Comparison of ENCODE assay signal across 8 cellular contexts in the genomic region with DNA sequence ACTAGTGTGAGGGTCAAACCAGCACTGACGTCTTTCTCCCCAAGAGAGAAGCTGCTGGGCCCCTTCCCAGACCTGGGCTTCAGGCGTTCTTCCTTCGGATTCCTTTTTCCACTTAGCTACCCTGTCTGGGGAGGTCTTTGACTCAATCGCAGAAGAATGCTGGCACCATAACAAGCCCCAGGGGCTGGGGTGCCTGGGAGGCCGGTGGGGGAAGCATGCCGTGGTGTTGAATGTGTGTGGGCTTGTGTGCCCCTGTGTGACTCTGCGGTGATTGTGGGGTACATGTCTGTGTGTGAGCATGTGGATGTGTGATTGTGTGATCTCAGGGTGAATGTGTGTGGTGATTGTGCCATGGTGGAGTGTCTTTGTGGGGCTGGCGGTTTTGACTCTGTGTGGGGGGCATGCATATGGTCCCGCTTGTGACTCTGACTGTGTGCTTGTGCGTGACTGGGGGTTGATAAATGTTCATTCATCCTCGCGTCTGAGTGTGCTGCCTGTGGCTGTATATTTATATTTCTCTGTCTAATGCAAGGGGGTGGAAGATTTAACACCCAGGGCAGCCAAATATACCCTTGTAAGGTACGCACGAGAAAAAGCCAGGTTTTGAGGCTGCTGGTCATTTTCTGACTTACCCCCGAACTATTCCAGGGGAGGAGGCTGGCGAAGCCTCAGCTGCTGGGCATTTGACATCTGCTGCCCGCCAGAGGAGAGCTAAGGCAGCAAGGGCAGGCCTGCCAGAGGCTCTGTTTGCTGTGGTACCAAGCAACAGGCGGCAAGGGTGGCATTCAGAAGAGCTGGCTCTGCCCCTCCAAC. TPM values are rescaled to one million over a fixed set of nuclear protein-coding genes. Genes with fewer than 3 reads are reported as not detected.
DNase-seq lines count a peak whose midpoint lies in the region; ATAC-seq and TF ChIP-seq lines count a peak whose summit lies in the region.

No MANE protein-coding gene starts in this region.

- TF ChIP-seq POLR2A in Peyer's patch (IDR thresholded peaks at IDR 0.05) (no peak), esophagus squamous epithelium (IDR thresholded peaks at IDR 0.05) (no peak)

- no peak overlapping the region for H3K27ac ChIP-seq in CD4-positive, alpha-beta memory T cell (ENCODE audit: low read depth, low read length)
- H3K27ac ChIP-seq in Peyer's patch, result peak overlapping the region; percentile 17 to 86 (median 75)
- peak overlapping the region; percentile 80 to 95 (median 89) for H3K27ac ChIP-seq in esophagus squamous epithelium
- H3K27ac ChIP-seq in OCI-LY7 (ENCODE audit: low read depth, low read length, poor library complexity, severe bottlenecking), result no peak overlapping the region

- peaks cover 10% of the 10 kb centered on the region for H3K4me1 ChIP-seq in CD4-positive, alpha-beta memory T cell (ENCODE audit: insufficient read depth, low read length)
- peaks cover 0 to 18% (median 9%) of the 10 kb centered on the region in 4 donors for H3K4me1 ChIP-seq in Peyer's patch
- H3K4me1 ChIP-seq in esophagus squamous epithelium, result peaks cover 22 to 44% (median 28%) of the 10 kb centered on the region in 3 donors
- H3K4me1 ChIP-seq in OCI-LY7 (ENCODE audit: insufficient read depth, low read length, poor library complexity, severe bottlenecking), result no peaks in the 10 kb centered on the region

- intact Hi-C loops in CD4-positive, alpha-beta memory T cell (cut with micrococcal nuclease), result no loop called here
- intact Hi-C loops in esophagus squamous epithelium (cut with DNase I), result no loop called here
- intact Hi-C loops in OCI-LY7 (cut with micrococcal nuclease; ENCODE audit: unreplicated experiment), result no loop called here

- no peak overlapping the region for H3K4me3 ChIP-seq in CD4-positive, alpha-beta memory T cell (ENCODE audit: low read length in 2 of 2)
- H3K4me3 ChIP-seq in Peyer's patch (peak overlapping the region in 3 of 4 donors; percentile 48 to 67 (median 62)), esophagus squamous epithelium (peak overlapping the region; percentile 39 to 87 (median 64)), OCI-LY7 (ENCODE audit: low read depth, low read length, poor library complexity, severe bottlenecking) (no peak overlapping the region)

- H3K36me3 ChIP-seq in CD4-positive, alpha-beta memory T cell (ENCODE audit: insufficient read depth, low read length), result no peaks in the 10 kb centered on the region
- H3K36me3 ChIP-seq in Peyer's patch (no peaks in the 10 kb centered on the region), esophagus squamous epithelium (no peaks in the 10 kb centered on the region), OCI-LY7 (ENCODE audit: insufficient read depth, low read length) (no peaks in the 10 kb centered on the region)

- no peaks in the 10 kb centered on the region for H3K9me3 ChIP-seq in CD4-positive, alpha-beta memory T cell (ENCODE audit: control insufficient read depth in 1 of 2, low read length in 2 of 2)
- H3K9me3 ChIP-seq in Peyer's patch, result no peaks in the 10 kb centered on the region
- no peaks in the 10 kb centered on the region for H3K9me3 ChIP-seq in esophagus squamous epithelium
- H3K9me3 ChIP-seq in OCI-LY7 (ENCODE audit: low read length), result no peaks in the 10 kb centered on the region

- H3K79me2 ChIP-seq in OCI-LY7 (ENCODE audit: insufficient read depth, low read depth, low read length), result no peaks in the 10 kb centered on the region

- H3K27ac Mint-ChIP-seq in CD4-positive, alpha-beta memory T cell, result peak overlapping the region in 2 of 7 donors; percentile 4 to 68
- H3K27ac Mint-ChIP-seq in neural crest cell (ENCODE audit: unreplicated experiment), result no peak overlapping the region

- H3K9me3 Mint-ChIP-seq in CD4-positive, alpha-beta memory T cell, result no peaks in the 10 kb centered on the region
- no peaks in the 10 kb centered on the region for H3K9me3 Mint-ChIP-seq in neural crest cell

- no peaks in the 10 kb centered on the region for H3K36me3 Mint-ChIP-seq in CD4-positive, alpha-beta memory T cell
- no peaks in the 10 kb centered on the region for H3K36me3 Mint-ChIP-seq in neural crest cell (ENCODE audit: low read depth)

- no peak for DNase-seq in CD4-positive, alpha-beta memory T cell
- DNase-seq in Peyer's patch (no peak), esophagus squamous epithelium (lab: John Stamatoyannopoulos, UW) (no peak), neural crest cell (ENCODE audit: low read depth, low spot score) (no peak), activated gamma-delta T cell (lab: John Stamatoyannopoulos, UW) (no peak), OCI-LY7 (ENCODE audit: low spot score) (no peak)

- no peaks in the 10 kb centered on the region for H3K9me2 ChIP-seq in OCI-LY7 (ENCODE audit: insufficient read depth, low read length)

- peaks cover 16% of the 10 kb centered on the region for H3K27me3 ChIP-seq in CD4-positive, alpha-beta memory T cell (ENCODE audit: insufficient read depth, low read length)
- H3K27me3 ChIP-seq in Peyer's patch, result no peaks in the 10 kb centered on the region
- peaks cover 0 to 4% (median 0%) of the 10 kb centered on the region in 4 donors for H3K27me3 ChIP-seq in esophagus squamous epithelium

- H3K4me2 ChIP-seq in OCI-LY7 (ENCODE audit: low read length), result no peak overlapping the region

- H3K4me3 Mint-ChIP-seq in CD4-positive, alpha-beta memory T cell, result peak overlapping the region in 6 of 8 donors; percentile 22 to 75 (median 48)
- H3K4me3 Mint-ChIP-seq in neural crest cell, result peak overlapping the region; percentile 42

- H3K27me3 Mint-ChIP-seq in CD4-positive, alpha-beta memory T cell, result peaks cover 22 to 34% of the 10 kb centered on the region in 2 donors
- H3K27me3 Mint-ChIP-seq in neural crest cell (ENCODE audit: low read depth), result peaks cover 38% of the 10 kb centered on the region

- no peak overlapping the region for H2AFZ ChIP-seq in OCI-LY7 (ENCODE audit: low read length)

- no peak for ATAC-seq in HG03159 (IDR thresholded peaks at IDR 0.05; ENCODE audit: unreplicated experiment)
- no peak for ATAC-seq in HG03196 (IDR thresholded peaks at IDR 0.05; ENCODE audit: unreplicated experiment)

- no TSS peak for BruUV-seq in OCI-LY7 (replicated peaks; lab: Mats Ljungman, UMichigan)

- 30% methylated on average over 11 to 13 of the region's 18 CpGs for WGBS in esophagus squamous epithelium, 2 donors

- no peaks in the 10 kb centered on the region for H4K20me1 ChIP-seq in OCI-LY7 (ENCODE audit: insufficient read depth, low read length)

- POLR2A ChIA-PET in CD4-positive, alpha-beta memory T cell (lab: Charles Lee; ENCODE audit: partially characterized antibody), result no interaction called here
- POLR2A ChIA-PET in OCI-LY7 (lab: Charles Lee), result no interaction called here

- H3K4me1 Mint-ChIP-seq in CD4-positive, alpha-beta memory T cell, result peaks cover 8 to 14% (median 12%) of the 10 kb centered on the region in 4 donors
- H3K4me1 Mint-ChIP-seq in neural crest cell, result peaks cover 13% of the 10 kb centered on the region

- CTCF ChIA-PET in CD4-positive, alpha-beta memory T cell (lab: Charles Lee; ENCODE audit: partially characterized antibody), result no interaction called here
- CTCF ChIA-PET in OCI-LY7 (lab: Charles Lee; ENCODE audit: unreplicated experiment), result no interaction called here

- TF ChIP-seq CTCF in Peyer's patch (IDR thresholded peaks at IDR 0.05) (no peak), esophagus squamous epithelium (IDR thresholded peaks at IDR 0.05) (no peak), neural crest cell (conservative IDR thresholded peaks at IDR 0.05) (no peak), OCI-LY7 (conservative IDR thresholded peaks at IDR 0.05; ENCODE audit: low read length) (no peak)

RNA-seq across cellular contexts. Expression of a gene that starts 1.1 kb away (rescaled TPM):
- not detected for total RNA-seq in CD4-positive, alpha-beta memory T cell
- not detected for polyA plus RNA-seq in CD4-positive, alpha-beta memory T cell
- total RNA-seq in Peyer's patch (10 to 100 TPM in 1 of 4 donors, 1 to 10 TPM in 3; 8.3 to 19.8 (median 9.2) TPM), esophagus squamous epithelium (10 to 100 TPM in 2 of 4 donors, 1 to 10 TPM in 2; 2.9 to 31.7 (median 9.1) TPM), neural crest cell (0.12 TPM in 1 of 2 replicates, not detected in the other), OCI-LY7 (2022) (not detected in 2 replicates)
- 0.09 TPM in 1 of 2 replicates, not detected in the other for total RNA-seq in OCI-LY7 (2014; rRNA removed; shearing (Covaris generic))

RNA-seq across cellular contexts. Expression of a gene that starts 52.7 kb away (rescaled TPM):
- 100 to 1,000 TPM; 185 to 186 TPM for total RNA-seq in CD4-positive, alpha-beta memory T cell
- polyA plus RNA-seq in CD4-positive, alpha-beta memory T cell, result 100 to 1,000 TPM; 246 to 374 TPM
- total RNA-seq in Peyer's patch (100 to 1,000 TPM in 3 of 4 donors, 10 to 100 TPM in 1; 72.1 to 172 (median 109) TPM), esophagus squamous epithelium (100 to 1,000 TPM in 1 of 4 donors, 10 to 100 TPM in 3; 59.6 to 102 (median 85.1) TPM), neural crest cell (492 and 494 TPM in 2 replicates), OCI-LY7 (2022) (597 and 621 TPM in 2 replicates)
- total RNA-seq in OCI-LY7 (2014; rRNA removed; shearing (Covaris generic)), result 353 and 393 TPM in 2 replicates

RNA-seq across cellular contexts. Expression of a gene that starts 53.3 kb away (rescaled TPM):
- total RNA-seq in CD4-positive, alpha-beta memory T cell, result 10 to 100 TPM; 54.0 to 56.4 TPM
- 10 to 100 TPM; 69.9 to 94.4 TPM for polyA plus RNA-seq in CD4-positive, alpha-beta memory T cell
- total RNA-seq in Peyer's patch, result 10 to 100 TPM; 34.7 to 56.2 (median 44.1) TPM
- 10 to 100 TPM; 12.3 to 26.9 (median 21.1) TPM for total RNA-seq in esophagus squamous epithelium
- 49.1 and 53.1 TPM in 2 replicates for total RNA-seq in neural crest cell
- 57.5 and 61.1 TPM in 2 replicates for total RNA-seq in OCI-LY7 (2014; rRNA removed; shearing (Covaris generic))
- 110 and 119 TPM in 2 replicates for total RNA-seq in OCI-LY7 (2022)

Comparison
In these comparisons a context has a peak if more than half of its experiments do, and no peak if none do; other contexts are left out.
1. H3K27ac ChIP-seq: peak in Peyer's patch (4 of 4) and esophagus squamous epithelium (4 of 4); none in CD4-positive, alpha-beta memory T cell (single experiment) and OCI-LY7 (single experiment).
2. H3K4me3 ChIP-seq: peak in Peyer's patch (3 of 4) and esophagus squamous epithelium (4 of 4); none in CD4-positive, alpha-beta memory T cell (0 of 2) and OCI-LY7 (single experiment).